Comparison of ENCODE assay signal across 23 cellular contexts in the genomic region with DNA sequence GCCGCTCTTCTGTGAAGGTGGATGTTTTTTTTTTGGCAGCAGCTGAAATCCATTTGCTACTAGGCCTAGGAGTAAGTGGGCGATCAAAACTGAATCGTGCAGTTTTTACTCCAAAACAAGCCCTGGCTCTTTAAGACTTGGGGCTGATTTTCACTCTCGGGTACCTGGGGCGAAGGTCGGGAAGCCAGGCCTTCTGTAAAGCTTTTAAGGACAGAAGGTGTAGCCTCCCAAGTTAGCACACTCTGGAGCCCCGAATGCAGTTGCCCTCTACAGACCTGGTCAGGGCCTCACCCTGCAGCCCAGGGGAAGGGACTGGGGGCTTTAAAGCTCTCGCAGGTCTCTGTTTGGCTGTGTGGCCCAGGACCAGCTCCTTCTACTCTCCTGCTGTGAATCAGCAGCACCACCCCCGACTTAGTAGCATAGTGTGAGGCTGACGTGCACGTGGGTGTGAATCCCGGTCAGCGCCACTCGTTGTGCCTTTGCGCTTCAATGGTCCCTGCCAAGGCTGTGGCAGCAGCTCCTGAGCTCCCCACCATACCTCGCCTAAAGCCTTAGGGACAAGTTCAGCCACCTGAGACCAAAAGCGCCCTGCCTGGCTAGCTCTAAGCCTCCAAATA. TPM values are rescaled to one million over a fixed set of nuclear protein-coding genes. Genes with fewer than 3 reads are reported as not detected.
DNase-seq lines count a peak whose midpoint lies in the region; ATAC-seq and TF ChIP-seq lines count a peak whose summit lies in the region.
"Had no signal": no experiment of that assay in that cellular context is flagged by ENCODE, and none has a peak within 500 bp of the region (broad histone marks: within the 10 kb centered on the region; RNA-seq: fewer than 3 reads in every experiment).

No MANE protein-coding gene starts in this region.

- H3K4me1 Mint-ChIP-seq in T-helper 17 cell (peaks cover 5% of the 10 kb centered on the region), MCF 10A (ENCODE audit: insufficient read depth, unreplicated experiment) (no peaks in the 10 kb centered on the region)
- no peaks in the 10 kb centered on the region for H3K4me1 Mint-ChIP-seq in activated T-helper 17 cell treated with anti-CD3 and anti-CD28 coated beads, Interleukin-2, amount 50 U/mL, for 72 hours

- H3K4me2 ChIP-seq in BLaER1 treated with 17β-estradiol and CSF1 and Interleukin-3, amounts not matched to agents 10 nM and 100 nM = peak overlapping the region; percentile 36 to 66 (median 50)

- POLR2A ChIA-PET in MCF 10A (lab: Yijun Ruan, JAX) = interaction anchor here (0.7 kb wide), 1 partner anchor 10 kb away, joined by 3 read pairs; no protein-coding TSS in a partner anchor

- H3K9ac ChIP-seq in BLaER1 treated with 17β-estradiol and CSF1 and Interleukin-3, amounts not matched to agents 10 nM and 100 nM = no peak overlapping the region; a peak in 1 of 22 replicates

- H3K36me3 ChIP-seq in BLaER1 treated with 17β-estradiol and CSF1 and Interleukin-3, amounts not matched to agents 10 nM and 100 nM = no peaks in the 10 kb centered on the region
- H3K36me3 ChIP-seq: BE2C, neutrophil had no signal

- no peaks in the 10 kb centered on the region for H3K27me3 ChIP-seq in BLaER1 treated with 17β-estradiol and CSF1 and Interleukin-3, amounts not matched to agents 10 nM and 100 nM
- H3K27me3 ChIP-seq: BE2C, neutrophil had no signal

- H3K4me3 Mint-ChIP-seq in T-helper 17 cell = no peak overlapping the region
- H3K4me3 Mint-ChIP-seq in MCF 10A (ENCODE audit: unreplicated experiment) = no peak overlapping the region
- H3K4me3 Mint-ChIP-seq in activated T-helper 17 cell treated with anti-CD3 and anti-CD28 coated beads, Interleukin-2, amount 50 U/mL, for 72 hours = no peak overlapping the region
- H3K4me3 Mint-ChIP-seq: activated T-cell treated with anti-CD3 and anti-CD28 coated beads, Interleukin-2, amount 50 U/mL, for 4 hours; stimulated activated naive CD8-positive, alpha-beta T cell treated with anti-CD3 and anti-CD28 coated beads, Interleukin-15, Interleukin-2, amounts not matched to agents 100 ng/mL and 50 ng/mL, for 24 hours; T-helper 2 cell treated with Interferon-gamma antibody and Interleukin-4, amounts not matched to agents 5 μg/mL and 100 μg/mL, for 36 hours had no signal

- H3K4me3 ChIP-seq in BLaER1 treated with 17β-estradiol and CSF1 and Interleukin-3, amounts not matched to agents 10 nM and 100 nM = no peak overlapping the region
- H3K4me3 ChIP-seq: lung, psoas muscle had no signal

- no peaks in the 10 kb centered on the region for H3K9me3 Mint-ChIP-seq in MCF 10A (ENCODE audit: unreplicated experiment)
- no peaks in the 10 kb centered on the region for H3K9me3 Mint-ChIP-seq in activated T-helper 17 cell treated with anti-CD3 and anti-CD28 coated beads, Interleukin-2, amount 50 U/mL, for 72 hours
- H3K9me3 Mint-ChIP-seq: activated T-cell treated with anti-CD3 and anti-CD28 coated beads, Interleukin-2, amount 50 U/mL, for 4 hours; stimulated activated naive CD8-positive, alpha-beta T cell treated with anti-CD3 and anti-CD28 coated beads, Interleukin-15, Interleukin-2, amounts not matched to agents 100 ng/mL and 50 ng/mL, for 24 hours; T-helper 2 cell treated with Interferon-gamma antibody and Interleukin-4, amounts not matched to agents 5 μg/mL and 100 μg/mL, for 36 hours had no signal

- DNase-seq in T-helper 17 cell (no peak), left lobe of liver (ENCODE audit: low spot score) (peak; percentile 45), occipital lobe (lab: John Stamatoyannopoulos, UW) (peak; percentile 19), MCF 10A (ENCODE audit: unreplicated experiment) (no peak), T-helper 1 cell (no peak), NCI-H1930 (lab: John Stamatoyannopoulos, UW) (no peak)
- DNase-seq: activated CD4-positive, alpha-beta T cell treated with anti-CD3 and anti-CD28 coated beads for 48 hours; activated naive CD4-positive, alpha-beta T cell; activated T-cell treated with anti-CD3 and anti-CD28 coated beads, Interleukin-2, amount 50 U/mL, for 4 hours; BE2C; dermis blood vessel endothelial cell; KBM-7; NCI-H1417; NCI-H2081; OCI-M1; psoas muscle had no signal

- H3K27me3 Mint-ChIP-seq in T-helper 17 cell (no peaks in the 10 kb centered on the region), MCF 10A (ENCODE audit: insufficient read depth, unreplicated experiment) (no peaks in the 10 kb centered on the region)
- no peaks in the 10 kb centered on the region for H3K27me3 Mint-ChIP-seq in activated T-helper 17 cell treated with anti-CD3 and anti-CD28 coated beads, Interleukin-2, amount 50 U/mL, for 72 hours
- H3K27me3 Mint-ChIP-seq: stimulated activated naive CD8-positive, alpha-beta T cell treated with anti-CD3 and anti-CD28 coated beads, Interleukin-15, Interleukin-2, amounts not matched to agents 100 ng/mL and 50 ng/mL, for 24 hours had no signal

- no peak for ATAC-seq in T-helper 17 cell
- ATAC-seq in left lobe of liver = peak; percentile 71
- no peak for ATAC-seq in activated T-helper 17 cell treated with anti-CD3 and anti-CD28 coated beads, Interleukin-2, amount 50 U/mL, for 72 hours (replicated peaks)
- ATAC-seq: activated T-cell treated with anti-CD3 and anti-CD28 coated beads, Interleukin-2, amount 50 U/mL, for 4 hours; psoas muscle; SK-N-SH treated with all-trans-retinoic acid at 6 μM for 48 hours had no signal

- no TSS peak for BruUV-seq in MCF 10A (replicated peaks; lab: Mats Ljungman, UMichigan)

- H3K9me3 ChIP-seq in BLaER1 treated with 17β-estradiol and CSF1 and Interleukin-3, amounts not matched to agents 10 nM and 100 nM (replicated peaks in 1 of 11) = no peaks in the 10 kb centered on the region
- H3K9me3 ChIP-seq in T-helper 17 cell (ENCODE audit: control insufficient read depth, low read length, poor library complexity, severe bottlenecking) = no peaks in the 10 kb centered on the region
- H3K9me3 ChIP-seq: BE2C, neutrophil, psoas muscle had no signal

- H3K36me3 Mint-ChIP-seq in T-helper 17 cell (ENCODE audit: low read depth) (no peaks in the 10 kb centered on the region), MCF 10A (ENCODE audit: insufficient read depth, unreplicated experiment) (no peaks in the 10 kb centered on the region)
- H3K36me3 Mint-ChIP-seq in activated T-helper 17 cell treated with anti-CD3 and anti-CD28 coated beads, Interleukin-2, amount 50 U/mL, for 72 hours (ENCODE audit: low read depth) = no peaks in the 10 kb centered on the region

- intact Hi-C loops in MCF 10A (cut with micrococcal nuclease) = no loop called here

- H4K20me1 ChIP-seq in BLaER1 treated with 17β-estradiol and CSF1 and Interleukin-3, amounts not matched to agents 10 nM and 100 nM = no peaks in the 10 kb centered on the region

- no peak overlapping the region for H3K27ac ChIP-seq in BLaER1 treated with 17β-estradiol and CSF1 and Interleukin-3, amounts not matched to agents 10 nM and 100 nM
- H3K27ac ChIP-seq: neutrophil, psoas muscle had no signal

- H3K4me1 ChIP-seq in BLaER1 treated with 17β-estradiol and CSF1 and Interleukin-3, amounts not matched to agents 10 nM and 100 nM = peaks cover 41 to 55% (median 49%) of the 10 kb centered on the region in 10 experiments

- no peak for TF ChIP-seq CTCF in MCF 10A (IDR thresholded peaks at IDR 0.05; ENCODE audit: unreplicated experiment)

- peak overlapping the region; percentile 77 for H3K27ac Mint-ChIP-seq in T-helper 17 cell
- H3K27ac Mint-ChIP-seq in MCF 10A (ENCODE audit: low read depth, unreplicated experiment) = no peak overlapping the region
- H3K27ac Mint-ChIP-seq in activated T-helper 17 cell treated with anti-CD3 and anti-CD28 coated beads, Interleukin-2, amount 50 U/mL, for 72 hours = no peak overlapping the region
- H3K27ac Mint-ChIP-seq: stimulated activated naive CD8-positive, alpha-beta T cell treated with anti-CD3 and anti-CD28 coated beads, Interleukin-15, Interleukin-2, amounts not matched to agents 100 ng/mL and 50 ng/mL, for 24 hours; T-helper 2 cell treated with Interferon-gamma antibody and Interleukin-4, amounts not matched to agents 5 μg/mL and 100 μg/mL, for 36 hours had no signal

- CTCF ChIA-PET in MCF 10A (lab: Yijun Ruan, JAX) = interaction anchor here (0.7 to 1.6 kb wide), 5 partner anchors 8 to 141 kb away, joined by 3 to 5 read pairs (median 4); no protein-coding TSS in a partner anchor

RNA-seq across cellular contexts. Expression of gene TMEM235, which starts 49.9 kb away (rescaled TPM):
- total RNA-seq in T-helper 17 cell = not detected
- total RNA-seq in left lobe of liver = not detected
- total RNA-seq in occipital lobe = not detected
- total RNA-seq in MCF 10A (2022) = not detected in 2 replicates
- total RNA-seq in activated T-helper 17 cell treated with anti-CD3 and anti-CD28 coated beads, Interleukin-2, amount 50 U/mL, for 72 hours = not detected
- total RNA-seq: activated T-cell treated with anti-CD3 and anti-CD28 coated beads, Interleukin-2, amount 50 U/mL, for 4 hours; psoas muscle had no signal

Comparison
In these comparisons a context has a peak if more than half of its experiments do, and no peak if none do; other contexts are left out.
1. DNase-seq: peak in left lobe of liver (single experiment) and occipital lobe (single experiment); none in T-helper 17 cell (0 of 3), MCF 10A (single experiment), T-helper 1 cell (0 of 5) and NCI-H1930 (0 of 2).